22 cellular contexts compared by ENCODE assay signal in the genomic region with DNA sequence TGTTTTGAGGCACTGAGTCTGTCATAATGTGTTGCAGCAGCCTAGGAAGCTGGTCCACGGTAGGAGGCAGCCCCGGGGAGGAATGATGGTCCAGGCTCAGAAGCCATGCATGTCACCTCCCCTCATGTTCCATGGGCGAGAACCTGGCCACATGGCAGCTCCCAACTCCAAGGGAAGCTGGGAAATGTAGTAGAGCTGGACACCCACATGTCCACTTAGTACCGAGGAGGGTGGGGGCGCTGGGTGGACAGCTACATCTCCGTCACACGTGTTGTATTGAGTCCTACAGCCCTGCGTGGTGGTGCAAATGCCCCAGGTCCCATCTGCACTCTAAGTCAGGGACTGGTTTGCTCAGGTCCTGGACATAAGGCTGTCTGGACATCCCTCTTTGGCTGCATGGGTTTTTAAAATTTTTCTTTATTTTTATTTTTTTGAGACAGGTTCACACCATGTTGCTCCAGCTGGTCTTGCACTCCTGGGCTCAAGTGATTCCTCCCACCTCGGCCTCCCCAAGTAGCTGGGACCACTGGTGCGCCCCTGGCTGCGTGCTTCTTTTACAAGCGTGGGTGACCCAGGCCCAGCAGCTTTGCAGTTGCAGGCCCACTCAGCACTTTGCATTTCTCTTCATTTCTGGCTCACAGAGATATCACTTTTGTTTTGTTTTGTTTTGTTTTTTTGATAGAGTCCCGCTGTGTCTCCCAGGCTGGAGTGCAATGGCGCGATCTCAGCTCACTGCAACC.
"Had no signal": no experiment of that assay in that cellular context is flagged by ENCODE, and none has a peak within 500 bp of the region (broad histone marks: within the 10 kb centered on the region; RNA-seq: fewer than 3 reads in every experiment).

No MANE protein-coding gene starts in this region.

- H3K4me1 ChIP-seq: colonic mucosa had no signal

- H3K27me3 ChIP-seq: colonic mucosa, gastrocnemius medialis had no signal

- H3K27ac ChIP-seq: colonic mucosa, epithelial cell of prostate, esophagus squamous epithelium, gastrocnemius medialis, heart right ventricle, left lung, lower lobe of right lung had no signal

- H3K9me3 Mint-ChIP-seq: dendritic cell treated with granulocyte-macrophage colony-stimulating factor and Interleukin-4, amounts not matched to agents 40 ng/mL and 50 ng/mL, for 4 days; effector memory CD8-positive, alpha-beta T cell; endodermal cell; mesothelial cell of epicardium had no signal

- DNase-seq: colonic mucosa; cortex of kidney; effector CD8-positive, alpha-beta T cell; effector memory CD8-positive, alpha-beta T cell; endodermal cell; erythroblast; esophagus squamous epithelium; foreskin fibroblast; foreskin melanocyte; gastrocnemius medialis; glutamatergic neuron; heart right ventricle; hippocampal formation; left cardiac atrium; left lung; lower lobe of right lung; mesenchymal stem cell; mucosa of descending colon had no signal

- H3K27ac Mint-ChIP-seq: dendritic cell treated with granulocyte-macrophage colony-stimulating factor and Interleukin-4, amounts not matched to agents 40 ng/mL and 50 ng/mL, for 4 days; effector memory CD8-positive, alpha-beta T cell; endodermal cell; mesothelial cell of epicardium had no signal

- ATAC-seq: effector memory CD8-positive, alpha-beta T cell; esophagus mucosa; gastrocnemius medialis; heart right ventricle; left cardiac atrium; left lung; lower lobe of right lung; mucosa of descending colon had no signal

- H3K4me3 Mint-ChIP-seq: dendritic cell treated with granulocyte-macrophage colony-stimulating factor and Interleukin-4, amounts not matched to agents 40 ng/mL and 50 ng/mL, for 4 days; effector memory CD8-positive, alpha-beta T cell; endodermal cell; mesothelial cell of epicardium had no signal

- H3K9me3 ChIP-seq: colonic mucosa, esophagus squamous epithelium, gastrocnemius medialis, heart right ventricle, left lung, lower lobe of right lung, mucosa of descending colon had no signal

- H3K4me3 ChIP-seq: colonic mucosa, esophagus squamous epithelium, gastrocnemius medialis, heart right ventricle, left lung, lower lobe of right lung, mucosa of descending colon had no signal

- H3K36me3 ChIP-seq: colonic mucosa, gastrocnemius medialis, left lung, lower lobe of right lung had no signal
